11 cellular contexts compared by ENCODE assay signal in genomic region chr10:3046210-3046779, GRCh38. TPM values are rescaled to one million over a fixed set of nuclear protein-coding genes. Genes with fewer than 3 reads are reported as not detected.
DNase-seq lines count a peak whose midpoint lies in the region; ATAC-seq and TF ChIP-seq lines count a peak whose summit lies in the region.
"Had no signal": no experiment of that assay in that cellular context is flagged by ENCODE, and none has a peak within 500 bp of the region (broad histone marks: within the 10 kb centered on the region; RNA-seq: fewer than 3 reads in every experiment).

No MANE protein-coding gene starts in this region.

- no peak overlapping the region for H2BK15ac ChIP-seq in mesendoderm (replicated peaks; ENCODE audit: low read depth)

- H3K27ac Mint-ChIP-seq in chondrocyte (ENCODE audit: unreplicated experiment): peak overlapping the region; percentile 98

- ATAC-seq in SK-N-SH treated with all-trans-retinoic acid at 6 μM for 48 hours: no peak; the same call in 2 of the 3 replicates
- ATAC-seq in upper lobe of right lung: no peak

- TF ChIP-seq CTCF in SK-N-SH (IDR thresholded peaks at IDR 0.05) (no peak), chondrocyte (IDR thresholded peaks at IDR 0.05) (no peak), upper lobe of right lung (IDR thresholded peaks at IDR 0.05) (no peak), A673 (conservative IDR thresholded peaks at IDR 0.05; ENCODE audit: low read depth, low read length) (no peak)

- POLR2A ChIA-PET in SK-N-SH (lab: Yijun Ruan, JAX) (no interaction called here), A673 (lab: Charles Lee; ENCODE audit: low non-redundant PET) (no interaction called here)

- peak overlapping the region; percentile 54 for H2AFZ ChIP-seq in SK-N-SH (ENCODE audit: low read depth)

- no peaks in the 10 kb centered on the region for H3K79me1 ChIP-seq in mesendoderm (ENCODE audit: low read length)

- H3K4me1 ChIP-seq in SK-N-SH (ENCODE audit: control insufficient read depth in 1 of 2, insufficient read depth in 2 of 2, low read depth in 1 of 2, low read length in 1 of 2): peaks cover 11 to 37% of the 10 kb centered on the region in 2 experiments; a peak in 3 of 4 replicates
- no peaks in the 10 kb centered on the region for H3K4me1 ChIP-seq in mesendoderm (ENCODE audit: control insufficient read depth, low read depth, low read length)
- peaks cover 8% of the 10 kb centered on the region for H3K4me1 ChIP-seq in upper lobe of right lung
- no peaks in the 10 kb centered on the region for H3K4me1 ChIP-seq in A673 (ENCODE audit: insufficient read depth, low read length, poor library complexity, severe bottlenecking)

- no peaks in the 10 kb centered on the region for H4K20me1 ChIP-seq in SK-N-SH (ENCODE audit: insufficient read depth)

- no peak overlapping the region for H4K8ac ChIP-seq in mesendoderm (ENCODE audit: low read depth, low read length)

- BruUV-seq in A673 (replicated peaks; lab: Mats Ljungman, UMichigan): no TSS peak

- no peak overlapping the region for H2BK120ac ChIP-seq in mesendoderm (ENCODE audit: low read depth, low read length)

- DNase-seq in SK-N-SH (no peak), chondrocyte (ENCODE audit: low spot score) (no peak), mesendoderm (no peak), upper lobe of right lung (no peak), NCI-H510A treated with DMSO at 0.1 percent for 48 hours (lab: John Stamatoyannopoulos, UW) (no peak), T-helper 9 cell (no peak), A673 (ENCODE audit: low spot score) (no peak)
- DNase-seq: activated CD8-positive, alpha-beta memory T cell treated with anti-CD3 and anti-CD28 coated beads, Interleukin-2, amount 50 U/mL, for 48 hours; NCI-H1436 treated with DMSO at 0.1 percent for 48 hours; stimulated activated naive CD4-positive, alpha-beta T cell had no signal

- no peak overlapping the region for H4K5ac ChIP-seq in mesendoderm (ENCODE audit: low read length)

- CTCF ChIA-PET in SK-N-SH (lab: Yijun Ruan, JAX): interaction anchor here (0.7 to 4.6 kb wide), 4 partner anchors 18 to 121 kb away, joined by 3 to 83 read pairs (median 4); no protein-coding TSS in a partner anchor
- CTCF ChIA-PET in A673 (lab: Charles Lee): no interaction called here

- peak overlapping the region; percentile 53 for H3K4me3 Mint-ChIP-seq in chondrocyte (ENCODE audit: unreplicated experiment)

- TF ChIP-seq RAD21 in SK-N-SH (IDR thresholded peaks at IDR 0.05; ENCODE audit: low read length): no peak

- 74% methylated on average over 4 of the region's 6 CpGs for WGBS in SK-N-SH (ENCODE audit: low lambda C conversion rate)
- no CpG with 5 or more reads among the region's 6 CpGs for WGBS in mesendoderm (ENCODE audit: extremely low coverage, insufficient coverage, low lambda C conversion rate)

- intact Hi-C loops in upper lobe of right lung (cut with DNase I): no loop called here
- intact Hi-C loops in A673 (cut with micrococcal nuclease; ENCODE audit: unreplicated experiment): no loop called here

- no peak overlapping the region for H3K23ac ChIP-seq in mesendoderm (ENCODE audit: low read length)

- H3K4me3 ChIP-seq in SK-N-SH (ENCODE audit: low read depth in 2 of 2, low read length in 1 of 2) (0 out of 4 replicates have a peak overlapping the region, but pooled peaks of 1 of the 2 experiments have one; percentile 36), mesendoderm (ENCODE audit: low read length) (no peak overlapping the region), upper lobe of right lung (no peak overlapping the region), A673 (ENCODE audit: low read depth, low read length, poor library complexity, severe bottlenecking) (no peak overlapping the region)

- no peaks in the 10 kb centered on the region for H3K9me3 Mint-ChIP-seq in chondrocyte (ENCODE audit: low read depth)

- H3K9me3 ChIP-seq in SK-N-SH (no peaks in the 10 kb centered on the region), upper lobe of right lung (no peaks in the 10 kb centered on the region), A673 (ENCODE audit: low read depth, low read length, poor library complexity, severe bottlenecking) (no peaks in the 10 kb centered on the region)

- no peak for TF ChIP-seq EP300 in SK-N-SH (IDR thresholded peaks at IDR 0.05; ENCODE audit: borderline replicate concordance in 1 of 2, low read depth in 1 of 2, low read length in 1 of 2)

- H3K4me1 Mint-ChIP-seq in chondrocyte (ENCODE audit: low read depth): peaks cover 55% of the 10 kb centered on the region

- H3K9ac ChIP-seq in SK-N-SH: peak overlapping the region; percentile 63
- H3K9ac ChIP-seq in mesendoderm (ENCODE audit: low read length): no peak overlapping the region

- H3K36me3 Mint-ChIP-seq in chondrocyte (ENCODE audit: low read depth): no peaks in the 10 kb centered on the region

- H3K36me3 ChIP-seq in SK-N-SH (replicated peaks in 1 of 2; ENCODE audit: control insufficient read depth in 1 of 2, insufficient read depth in 2 of 2, low read length in 1 of 2): no peaks in the 10 kb centered on the region
- no peaks in the 10 kb centered on the region for H3K36me3 ChIP-seq in mesendoderm (ENCODE audit: control insufficient read depth, insufficient read depth, low read length)
- H3K36me3 ChIP-seq in upper lobe of right lung: no peaks in the 10 kb centered on the region
- H3K36me3 ChIP-seq in A673 (ENCODE audit: insufficient read depth, low read length, poor library complexity, severe bottlenecking): no peaks in the 10 kb centered on the region

- H3F3A ChIP-seq in SK-N-SH (replicated peaks; ENCODE audit: insufficient read depth): peaks cover 41% of the 10 kb centered on the region

- H3K27ac ChIP-seq in SK-N-SH (ENCODE audit: low read depth in 2 of 2, low read length in 1 of 2): peak overlapping the region; percentile 74 to 95; a peak in 3 of 4 replicates
- no peak overlapping the region for H3K27ac ChIP-seq in mesendoderm (ENCODE audit: low read depth, low read length)
- peak overlapping the region; percentile 60 for H3K27ac ChIP-seq in upper lobe of right lung
- no peak overlapping the region for H3K27ac ChIP-seq in A673 (ENCODE audit: low read depth, low read length, poor library complexity, severe bottlenecking)

- H3K4me2 ChIP-seq in SK-N-SH (peak overlapping the region; percentile 80), mesendoderm (ENCODE audit: low read length) (no peak overlapping the region)

- H3K18ac ChIP-seq in mesendoderm (ENCODE audit: low read length): no peak overlapping the region

- no peaks in the 10 kb centered on the region for H3K27me3 Mint-ChIP-seq in chondrocyte (ENCODE audit: low read depth)

- no peaks in the 10 kb centered on the region for H3K9me2 ChIP-seq in SK-N-SH

- peak overlapping the region; percentile 47 for H3K56ac ChIP-seq in mesendoderm (ENCODE audit: low read length)

- H2AK5ac ChIP-seq in mesendoderm (ENCODE audit: low read length): no peak overlapping the region

- no peak overlapping the region for H3K4ac ChIP-seq in mesendoderm (ENCODE audit: low read depth, low read length)

- no peaks in the 10 kb centered on the region for H3K79me2 ChIP-seq in SK-N-SH (ENCODE audit: insufficient read depth)
- no peaks in the 10 kb centered on the region for H3K79me2 ChIP-seq in mesendoderm (ENCODE audit: control insufficient read depth, insufficient read depth, low read length)

- no peaks in the 10 kb centered on the region for H3K27me3 ChIP-seq in SK-N-SH (ENCODE audit: insufficient read depth)
- H3K27me3 ChIP-seq in mesendoderm (ENCODE audit: insufficient read depth, low read length, poor library complexity): no peaks in the 10 kb centered on the region
- no peaks in the 10 kb centered on the region for H3K27me3 ChIP-seq in upper lobe of right lung
- no peaks in the 10 kb centered on the region for H3K27me3 ChIP-seq in A673 (replicated peaks; ENCODE audit: insufficient read depth, low read depth, low read length, poor library complexity)

- H2BK5ac ChIP-seq in mesendoderm (ENCODE audit: low read length): no peak overlapping the region

TF ChIP-seq in SK-N-SH, 30 proteins besides CTCF, POLR2A, EP300 and RAD21 (continues in another document):
- no peak for TF ChIP-seq NRF1 (IDR thresholded peaks at IDR 0.05; ENCODE audit: low read depth, low read length)
- TF ChIP-seq, protein P1, sequence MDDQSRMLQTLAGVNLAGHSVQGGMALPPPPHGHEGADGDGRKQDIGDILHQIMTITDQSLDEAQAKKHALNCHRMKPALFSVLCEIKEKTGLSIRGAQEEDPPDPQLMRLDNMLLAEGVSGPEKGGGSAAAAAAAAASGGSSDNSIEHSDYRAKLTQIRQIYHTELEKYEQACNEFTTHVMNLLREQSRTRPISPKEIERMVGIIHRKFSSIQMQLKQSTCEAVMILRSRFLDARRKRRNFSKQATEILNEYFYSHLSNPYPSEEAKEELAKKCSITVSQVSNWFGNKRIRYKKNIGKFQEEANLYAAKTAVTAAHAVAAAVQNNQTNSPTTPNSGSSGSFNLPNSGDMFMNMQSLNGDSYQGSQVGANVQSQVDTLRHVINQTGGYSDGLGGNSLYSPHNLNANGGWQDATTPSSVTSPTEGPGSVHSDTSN (IDR thresholded peaks at IDR 0.05): no peak
- no peak for TF ChIP-seq SIN3A (IDR thresholded peaks at IDR 0.05; ENCODE audit: borderline replicate concordance, low read depth, low read length)
- TF ChIP-seq CHD2 (IDR thresholded peaks at IDR 0.05; ENCODE audit: low read length, partially characterized antibody): no peak

TF ChIP-seq in SK-N-SH treated with all-trans-retinoic acid at 6 μM for 48 hours, 23 proteins besides CTCF, POLR2A, EP300 and RAD21:
- TF ChIP-seq OSR1 (CRISPR knock-in tag; IDR thresholded peaks at IDR 0.05) (no peak), ZNF70 (CRISPR knock-in tag; IDR thresholded peaks at IDR 0.05) (no peak), ZFP3 (CRISPR knock-in tag; IDR thresholded peaks at IDR 0.05) (no peak)

RNA-seq across cellular contexts. Expression of gene PFKP, which starts 21.1 kb away (rescaled TPM):
- polyA plus RNA-seq in SK-N-SH (2012; rRNA removed): 143 and 175 TPM in 2 replicates
- 87.4 and 114 TPM in 2 replicates for polyA plus RNA-seq in SK-N-SH (2012; cell fraction: cytosol; rRNA removed)
- polyA plus RNA-seq in SK-N-SH (2012; cell fraction: nucleus; rRNA removed): 193 and 198 TPM in 2 replicates
- total RNA-seq in chondrocyte: 151 to 188 TPM (median 182 TPM) in 3 replicates
- polyA plus RNA-seq in mesendoderm (2013, experiment 1 of 2): 43.2 TPM
- polyA plus RNA-seq in mesendoderm (2013, experiment 2 of 2): 46.8 TPM
- 29.3 TPM for total RNA-seq in upper lobe of right lung
- 206 and 232 TPM in 2 replicates for total RNA-seq in A673 (2021)

Comparison
In these comparisons a context has a peak if more than half of its experiments do, and no peak if none do; other contexts are left out.
1. H3K27ac ChIP-seq: peak in SK-N-SH (2 of 2) and upper lobe of right lung (single experiment); none in mesendoderm (single experiment) and A673 (single experiment).